15 cellular contexts compared by ENCODE assay signal in the genomic region with DNA sequence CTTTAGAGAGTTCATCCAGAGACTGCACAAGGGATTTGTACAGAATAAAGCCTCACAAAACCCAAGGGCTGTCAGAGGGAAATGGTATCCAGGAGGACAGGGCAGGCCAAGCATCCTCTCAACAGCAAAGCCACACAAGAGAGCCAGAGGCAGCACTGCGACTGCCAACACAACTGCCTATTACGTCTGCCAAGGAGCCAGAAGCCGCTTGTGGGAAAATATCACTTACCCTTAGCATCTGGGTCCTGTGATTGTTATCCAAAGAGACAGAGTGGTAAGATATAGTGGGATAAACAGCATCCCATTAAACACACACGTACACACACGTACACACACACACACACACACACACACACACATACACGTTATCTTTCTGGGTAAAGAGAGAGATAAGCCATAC.
A peak's percentile ranks its signal among the peaks of the same experiment; 100 is the strongest.
DNase-seq lines count a peak whose midpoint lies in the region; ATAC-seq and TF ChIP-seq lines count a peak whose summit lies in the region.
"Had no signal": no experiment of that assay in that cellular context is flagged by ENCODE, and none has a peak within 500 bp of the region (broad histone marks: within the 10 kb centered on the region; RNA-seq: fewer than 3 reads in every experiment).

No MANE protein-coding gene starts in this region.

- no peaks in the 10 kb centered on the region for H3K27me3 ChIP-seq in CD4-positive, alpha-beta T cell (ENCODE audit: control insufficient read depth, insufficient read depth, low read length)
- H3K27me3 ChIP-seq: esophagus muscularis mucosa, testis had no signal

- no peaks in the 10 kb centered on the region for H3K36me3 Mint-ChIP-seq in CD4-positive, alpha-beta T cell (ENCODE audit: low read depth)
- H3K36me3 Mint-ChIP-seq: activated CD4-positive, alpha-beta memory T cell treated with anti-CD3 and anti-CD28 coated beads for 36 hours; CD8-positive, alpha-beta T cell had no signal

- CTCF ChIA-PET in CD4-positive, alpha-beta T cell (lab: Charles Lee), result no interaction called here

- no peak for TF ChIP-seq CTCF in CD4-positive, alpha-beta T cell (IDR thresholded peaks at IDR 0.05)

- H3K27ac Mint-ChIP-seq in CD4-positive, alpha-beta T cell, result no peak overlapping the region
- H3K27ac Mint-ChIP-seq: activated CD4-positive, alpha-beta memory T cell treated with anti-CD3 and anti-CD28 coated beads for 36 hours; CD8-positive, alpha-beta T cell had no signal

- no peaks in the 10 kb centered on the region for H3K9me3 ChIP-seq in CD4-positive, alpha-beta T cell (ENCODE audit: control insufficient read depth, low read length)
- H3K9me3 ChIP-seq: esophagus muscularis mucosa, testis had no signal

- intact Hi-C loops in sciatic nerve (cut with DNase I), result no loop called here
- intact Hi-C loops in CD4-positive, alpha-beta T cell (cut with DNase I, micrococcal nuclease), result no loop called here

- peaks cover 2% of the 10 kb centered on the region for H3K9me3 Mint-ChIP-seq in CD4-positive, alpha-beta T cell
- H3K9me3 Mint-ChIP-seq: activated CD4-positive, alpha-beta memory T cell treated with anti-CD3 and anti-CD28 coated beads for 36 hours; CD8-positive, alpha-beta T cell had no signal

- no peaks in the 10 kb centered on the region for H3K27me3 Mint-ChIP-seq in CD4-positive, alpha-beta T cell
- H3K27me3 Mint-ChIP-seq: activated CD4-positive, alpha-beta memory T cell treated with anti-CD3 and anti-CD28 coated beads for 36 hours had no signal

- H3K4me3 Mint-ChIP-seq in CD4-positive, alpha-beta T cell, result no peak overlapping the region
- H3K4me3 Mint-ChIP-seq: activated CD4-positive, alpha-beta memory T cell treated with anti-CD3 and anti-CD28 coated beads for 36 hours; CD8-positive, alpha-beta T cell had no signal

- in situ Hi-C loops in G401 (cut with HindIII; ENCODE audit: low sequenced_read_pairs), result no loop called here
- in situ Hi-C loops in SK-MEL-5 (cut with HindIII; ENCODE audit: low pct_unique_long_range_greater_than_20kb, low sequenced_read_pairs), result no loop called here

- ATAC-seq in sciatic nerve (peak; percentile 41), GM19035 (IDR thresholded peaks at IDR 0.05; ENCODE audit: unreplicated experiment) (no peak)
- no peak for ATAC-seq in CD4-positive, alpha-beta T cell (ENCODE audit: poor library complexity)
- ATAC-seq: CD8-positive, alpha-beta T cell; K562 had no signal

- peak; percentile 89 for DNase-seq in G401 (ENCODE audit: low spot score)
- DNase-seq in SK-MEL-5 (ENCODE audit: low read depth, low spot score), result peak; percentile 65
- DNase-seq in globus pallidus (ENCODE audit: low spot score), result peak; percentile 80
- DNase-seq in sciatic nerve (ENCODE audit: low spot score), result no peak
- no peak for DNase-seq in CD4-positive, alpha-beta T cell
- DNase-seq in stimulated activated CD4-positive, alpha-beta T cell treated with anti-CD3 and anti-CD28 coated beads, Interleukin-4, amount 100 ng/mL, for 1 hour, result no peak
- DNase-seq: activated CD4-positive, alpha-beta memory T cell treated with anti-CD3 and anti-CD28 coated beads for 36 hours; activated gamma-delta T cell; small intestine; T-helper 2 cell; testis had no signal

- H3K27ac ChIP-seq in CD4-positive, alpha-beta T cell (ENCODE audit: low read depth, low read length), result no peak overlapping the region
- H3K27ac ChIP-seq: esophagus muscularis mucosa, testis had no signal

- H3K4me1 Mint-ChIP-seq in CD4-positive, alpha-beta T cell (ENCODE audit: low read depth), result no peaks in the 10 kb centered on the region

- POLR2A ChIA-PET in CD4-positive, alpha-beta T cell (lab: Charles Lee), result no interaction called here

Comparison
In these comparisons a context has a peak if more than half of its experiments do, and no peak if none do; other contexts are left out.
1. DNase-seq: peak in G401 (single experiment), SK-MEL-5 (single experiment) and globus pallidus (single experiment); none in sciatic nerve (single experiment), CD4-positive, alpha-beta T cell (0 of 10) and stimulated activated CD4-positive, alpha-beta T cell treated with anti-CD3 and anti-CD28 coated beads, Interleukin-4, amount 100 ng/mL, for 1 hour (single experiment).